1 cellular context compared by ENCODE assay signal in genomic region chr1:5980314-5981008, GRCh38.
TF ChIP-seq lines count a peak whose summit lies in the region.

No MANE protein-coding gene starts in this region.

TF ChIP-seq in H1, 55 proteins besides CTCF, POLR2A, EP300 and RAD21 (continued from another document):
- TF ChIP-seq ATF2 (IDR thresholded peaks at IDR 0.05; ENCODE audit: low read length) = no peak
- peak in 1 of 2 experiments; percentile 72; a peak in 1 of 4 replicates for TF ChIP-seq SIN3A (conservative IDR thresholded peaks at IDR 0.05 in 1 of 2, IDR thresholded peaks at IDR 0.05 in 1 of 2; ENCODE audit: low read depth in 1 of 2, low read length in 2 of 2)
- TF ChIP-seq MAX (IDR thresholded peaks at IDR 0.05) = peak; percentile 49; the same call in 1 of the 2 replicates
- TF ChIP-seq TEAD4 (IDR thresholded peaks at IDR 0.05; ENCODE audit: low read depth, low read length) = 0 out of 2 replicates have a peak, but pooled peaks have one; percentile 28
- TF ChIP-seq ASH2L (IDR thresholded peaks at IDR 0.05; ENCODE audit: low read length) = peak; percentile 37
- 0 out of 2 replicates have a peak, but pooled peaks have one; percentile 45 for TF ChIP-seq POLR2AphosphoS5 (IDR thresholded peaks at IDR 0.05; ENCODE audit: low read depth, low read length)
- peak; percentile 19 for TF ChIP-seq EZH2 (IDR thresholded peaks at IDR 0.05; ENCODE audit: low read depth, low read length, severe bottlenecking)
- TF ChIP-seq USF2 (IDR thresholded peaks at IDR 0.05; ENCODE audit: low read length) = no peak
- 0 out of 2 replicates have a peak, but pooled peaks have one; percentile 44 for TF ChIP-seq TAF1 (IDR thresholded peaks at IDR 0.05; ENCODE audit: low read depth, low read length)
- TF ChIP-seq SIRT6 (IDR thresholded peaks at IDR 0.05; ENCODE audit: low read length) = no peak
- TF ChIP-seq ATF3 (IDR thresholded peaks at IDR 0.05; ENCODE audit: insufficient read depth, low read depth, low read length) = no peak
